Comparison of ENCODE assay signal across 35 cellular contexts in genomic region chr2:216661051-216661450, GRCh38. TPM values are rescaled to one million over a fixed set of nuclear protein-coding genes. Genes with fewer than 3 reads are reported as not detected.
"Had no signal": no experiment of that assay in that cellular context is flagged by ENCODE, and none has a peak within 500 bp of the region (broad histone marks: within the 10 kb centered on the region; RNA-seq: fewer than 3 reads in every experiment).

No MANE protein-coding gene starts in this region.

- H3K4me3 ChIP-seq: coronary artery, dorsolateral prefrontal cortex, esophagus muscularis mucosa, gastrocnemius medialis, heart right ventricle had no signal

- H3K36me3 Mint-ChIP-seq: activated CD4-positive, alpha-beta memory T cell treated with anti-CD3 and anti-CD28 coated beads for 36 hours; activated CD8-positive, alpha-beta memory T cell treated with anti-CD3 and anti-CD28 coated beads, Interleukin-2, amount 10 ng/mL, durations not matched to agents 7 days and 5 days; activated naive CD4-positive, alpha-beta T cell treated with anti-CD3 and anti-CD28 coated beads, Interleukin-2, amount 10 ng/mL, durations not matched to agents 7 days and 5 days; activated naive CD4-positive, alpha-beta T cell treated with anti-CD3 and anti-CD28 coated beads, Interleukin-2, amount 50 U/mL, for 72 hours had no signal

- DNase-seq: activated CD4-positive, alpha-beta T cell treated with anti-CD3 and anti-CD28 coated beads, Interleukin-2, amount 10 ng/mL, durations not matched to agents 24 days and 14 days; activated CD4-positive, CD25-positive, alpha-beta regulatory T cell; activated CD4-positive, CD25-positive, alpha-beta regulatory T cell treated with anti-CD3 and anti-CD28 coated beads, Interleukin-2, amount 50 U/mL, for 72 hours; activated CD8-positive, alpha-beta memory T cell treated with anti-CD3 and anti-CD28 coated beads, Interleukin-2, amount 10 ng/mL, durations not matched to agents 7 days and 5 days; activated CD8-positive, alpha-beta memory T cell treated with anti-CD3 and anti-CD28 coated beads, Interleukin-2, amount 50 U/mL, for 4 hours; activated CD8-positive, alpha-beta T cell treated with anti-CD3 and anti-CD28 coated beads, Interleukin-2, amount 10 ng/mL, durations not matched to agents 7 days and 5 days; activated gamma-delta T cell; activated naive CD4-positive, alpha-beta T cell; activated naive CD4-positive, alpha-beta T cell treated with anti-CD3 and anti-CD28 coated beads, Interleukin-2, amount 10 ng/mL, durations not matched to agents 7 days and 5 days; activated T-cell treated with anti-CD3 and anti-CD28 coated beads for 4 hours; activated T-cell treated with anti-CD3 and anti-CD28 coated beads, Interleukin-2, amount 50 U/mL, for 24 hours; activated T-cell treated with anti-CD3 and anti-CD28 coated beads, Interleukin-2, amount 50 U/mL, for 72 hours; amniotic stem cell; dorsolateral prefrontal cortex; effector memory CD4-positive, alpha-beta T cell; endodermal cell; erythroblast; foreskin keratinocyte; gastrocnemius medialis; heart right ventricle; T-helper 1 cell; T-helper 17 cell; T1000 had no signal

- ATAC-seq: activated CD4-positive, alpha-beta T cell treated with anti-CD3 and anti-CD28 coated beads for 36 hours; activated CD8-positive, alpha-beta memory T cell treated with anti-CD3 and anti-CD28 coated beads, Interleukin-2, amount 10 ng/mL, durations not matched to agents 7 days and 5 days; activated CD8-positive, alpha-beta T cell treated with anti-CD3 and anti-CD28 coated beads, Interleukin-2, amount 10 ng/mL, durations not matched to agents 7 days and 5 days; activated naive CD4-positive, alpha-beta T cell treated with anti-CD3 and anti-CD28 coated beads, Interleukin-2, amount 50 U/mL, for 72 hours; activated T-cell treated with anti-CD3 and anti-CD28 coated beads, Interleukin-2, amount 50 U/mL, for 72 hours; foreskin keratinocyte; gastrocnemius medialis; T-helper 17 cell had no signal

- H3K9me3 ChIP-seq: esophagus muscularis mucosa, gastrocnemius medialis, heart right ventricle had no signal

- H3K27ac ChIP-seq: brain microvascular endothelial cell, coronary artery, dorsolateral prefrontal cortex, foreskin keratinocyte, gastrocnemius medialis, heart right ventricle, WERI-Rb-1 had no signal

- H3K4me1 Mint-ChIP-seq: activated CD4-positive, alpha-beta T cell treated with anti-CD3 and anti-CD28 coated beads for 36 hours; activated CD4-positive, alpha-beta T cell treated with anti-CD3 and anti-CD28 coated beads, Interleukin-2, amount 10 ng/mL, durations not matched to agents 24 days and 14 days; activated CD8-positive, alpha-beta memory T cell treated with anti-CD3 and anti-CD28 coated beads, Interleukin-2, amount 10 ng/mL, durations not matched to agents 7 days and 5 days; activated naive CD4-positive, alpha-beta T cell treated with anti-CD3 and anti-CD28 coated beads, Interleukin-2, amount 10 ng/mL, durations not matched to agents 7 days and 5 days; central memory CD8-positive, alpha-beta T cell had no signal

- H3K27ac Mint-ChIP-seq: activated CD4-positive, alpha-beta memory T cell treated with anti-CD3 and anti-CD28 coated beads for 36 hours; activated CD4-positive, alpha-beta T cell treated with anti-CD3 and anti-CD28 coated beads for 36 hours; activated CD4-positive, alpha-beta T cell treated with anti-CD3 and anti-CD28 coated beads, Interleukin-2, amount 10 ng/mL, durations not matched to agents 24 days and 14 days; activated CD8-positive, alpha-beta memory T cell treated with anti-CD3 and anti-CD28 coated beads, Interleukin-2, amount 10 ng/mL, durations not matched to agents 7 days and 5 days; activated CD8-positive, alpha-beta T cell treated with anti-CD3 and anti-CD28 coated beads, Interleukin-2, amount 10 ng/mL, durations not matched to agents 7 days and 5 days; activated naive CD4-positive, alpha-beta T cell treated with anti-CD3 and anti-CD28 coated beads, Interleukin-2, amount 10 ng/mL, durations not matched to agents 7 days and 5 days; activated naive CD4-positive, alpha-beta T cell treated with anti-CD3 and anti-CD28 coated beads, Interleukin-2, amount 50 U/mL, for 72 hours; activated T-cell treated with anti-CD3 and anti-CD28 coated beads, Interleukin-2, amount 50 U/mL, for 24 hours; activated T-cell treated with anti-CD3 and anti-CD28 coated beads, Interleukin-2, amount 50 U/mL, for 72 hours; dendritic cell treated with granulocyte-macrophage colony-stimulating factor and Interleukin-4, amounts not matched to agents 40 ng/mL and 50 ng/mL, for 4 days; endodermal cell; T-helper 17 cell; T-helper 2 cell treated with Interferon-gamma antibody and Interleukin-4, amounts not matched to agents 5 μg/mL and 100 μg/mL, for 36 hours had no signal

- H3K4me3 Mint-ChIP-seq: activated CD4-positive, alpha-beta memory T cell treated with anti-CD3 and anti-CD28 coated beads for 36 hours; activated CD4-positive, alpha-beta T cell treated with anti-CD3 and anti-CD28 coated beads for 36 hours; activated CD4-positive, alpha-beta T cell treated with anti-CD3 and anti-CD28 coated beads, Interleukin-2, amount 10 ng/mL, durations not matched to agents 24 days and 14 days; activated CD8-positive, alpha-beta memory T cell treated with anti-CD3 and anti-CD28 coated beads, Interleukin-2, amount 10 ng/mL, durations not matched to agents 7 days and 5 days; activated CD8-positive, alpha-beta T cell treated with anti-CD3 and anti-CD28 coated beads, Interleukin-2, amount 10 ng/mL, durations not matched to agents 7 days and 5 days; activated naive CD4-positive, alpha-beta T cell treated with anti-CD3 and anti-CD28 coated beads, Interleukin-2, amount 10 ng/mL, durations not matched to agents 7 days and 5 days; activated T-cell treated with anti-CD3 and anti-CD28 coated beads, Interleukin-2, amount 50 U/mL, for 24 hours; activated T-cell treated with anti-CD3 and anti-CD28 coated beads, Interleukin-2, amount 50 U/mL, for 72 hours; central memory CD8-positive, alpha-beta T cell; dendritic cell treated with granulocyte-macrophage colony-stimulating factor and Interleukin-4, amounts not matched to agents 40 ng/mL and 50 ng/mL, for 4 days; endodermal cell; T-helper 17 cell; T-helper 2 cell treated with Interferon-gamma antibody and Interleukin-4, amounts not matched to agents 5 μg/mL and 100 μg/mL, for 36 hours had no signal

- H3K36me3 ChIP-seq: gastrocnemius medialis, WERI-Rb-1 had no signal

- H3K9me3 Mint-ChIP-seq: activated CD4-positive, alpha-beta memory T cell treated with anti-CD3 and anti-CD28 coated beads for 36 hours; activated CD4-positive, alpha-beta T cell treated with anti-CD3 and anti-CD28 coated beads, Interleukin-2, amount 10 ng/mL, durations not matched to agents 24 days and 14 days; activated naive CD4-positive, alpha-beta T cell treated with anti-CD3 and anti-CD28 coated beads, Interleukin-2, amount 10 ng/mL, durations not matched to agents 7 days and 5 days; activated naive CD4-positive, alpha-beta T cell treated with anti-CD3 and anti-CD28 coated beads, Interleukin-2, amount 50 U/mL, for 72 hours; activated T-cell treated with anti-CD3 and anti-CD28 coated beads, Interleukin-2, amount 50 U/mL, for 24 hours; activated T-cell treated with anti-CD3 and anti-CD28 coated beads, Interleukin-2, amount 50 U/mL, for 72 hours; central memory CD8-positive, alpha-beta T cell; dendritic cell treated with granulocyte-macrophage colony-stimulating factor and Interleukin-4, amounts not matched to agents 40 ng/mL and 50 ng/mL, for 4 days; endodermal cell; T-helper 2 cell treated with Interferon-gamma antibody and Interleukin-4, amounts not matched to agents 5 μg/mL and 100 μg/mL, for 36 hours had no signal

- FAIRE-seq: bronchial epithelial cell had no signal

- H3K27me3 Mint-ChIP-seq: activated CD4-positive, alpha-beta memory T cell treated with anti-CD3 and anti-CD28 coated beads for 36 hours; activated CD4-positive, alpha-beta T cell treated with anti-CD3 and anti-CD28 coated beads for 36 hours; activated CD4-positive, alpha-beta T cell treated with anti-CD3 and anti-CD28 coated beads, Interleukin-2, amount 10 ng/mL, durations not matched to agents 24 days and 14 days; activated CD8-positive, alpha-beta memory T cell treated with anti-CD3 and anti-CD28 coated beads, Interleukin-2, amount 10 ng/mL, durations not matched to agents 7 days and 5 days; activated T-cell treated with anti-CD3 and anti-CD28 coated beads, Interleukin-2, amount 50 U/mL, for 24 hours; dendritic cell treated with granulocyte-macrophage colony-stimulating factor and Interleukin-4, amounts not matched to agents 40 ng/mL and 50 ng/mL, for 4 days had no signal

- H3K27me3 ChIP-seq: brain microvascular endothelial cell, esophagus muscularis mucosa, foreskin keratinocyte, gastrocnemius medialis, heart right ventricle had no signal

RNA-seq across cellular contexts. Expression of gene IGFBP5, which starts 34.3 kb away (rescaled TPM):
- total RNA-seq: activated CD4-positive, alpha-beta memory T cell treated with anti-CD3 and anti-CD28 coated beads for 36 hours; activated CD4-positive, alpha-beta T cell treated with anti-CD3 and anti-CD28 coated beads for 36 hours; activated CD4-positive, alpha-beta T cell treated with anti-CD3 and anti-CD28 coated beads, Interleukin-2, amount 10 ng/mL, durations not matched to agents 24 days and 14 days; activated CD8-positive, alpha-beta memory T cell treated with anti-CD3 and anti-CD28 coated beads for 36 hours; activated T-cell treated with anti-CD3 and anti-CD28 coated beads, Interleukin-2, amount 50 U/mL, for 72 hours; T-helper 17 cell had no signal
